Comparison of ENCODE assay signal across 1 cellular context in genomic region chr15:98776607-98777281, GRCh38.
TF ChIP-seq lines count a peak whose summit lies in the region.

No MANE protein-coding gene starts in this region.

TF ChIP-seq in GM12878, 131 proteins besides CTCF, POLR2A, EP300 and RAD21 (continued from another document):
- TF ChIP-seq ZBTB11 (CRISPR knock-in tag; IDR thresholded peaks at IDR 0.05): no peak
- TF ChIP-seq PAX8 (IDR thresholded peaks at IDR 0.05): no peak
- no peak for TF ChIP-seq SKIL (IDR thresholded peaks at IDR 0.05; ENCODE audit: low read depth, poor library complexity, severe bottlenecking)
- TF ChIP-seq POLR2AphosphoS5 (IDR thresholded peaks at IDR 0.05; ENCODE audit: low read length): no peak
- TF ChIP-seq REST (IDR thresholded peaks at IDR 0.05; ENCODE audit: low read depth, low read length): no peak
- no peak for TF ChIP-seq KAT2A (conservative IDR thresholded peaks at IDR 0.05; ENCODE audit: control insufficient read depth, low read depth, low read length)
- TF ChIP-seq TARDBP (IDR thresholded peaks at IDR 0.05; ENCODE audit: borderline replicate concordance): no peak
- peak; percentile 75 for TF ChIP-seq MEF2B (IDR thresholded peaks at IDR 0.05; ENCODE audit: partially characterized antibody, poor library complexity, severe bottlenecking)
- TF ChIP-seq ESRRA (IDR thresholded peaks at IDR 0.05; ENCODE audit: low read length): no peak
- no peak for TF ChIP-seq ZNF217 (IDR thresholded peaks at IDR 0.05)
- TF ChIP-seq IKZF1 (conservative IDR thresholded peaks at IDR 0.05): peak; percentile 76
- no peak for TF ChIP-seq ATF2 (IDR thresholded peaks at IDR 0.05; ENCODE audit: low read length)
- TF ChIP-seq CEBPB (IDR thresholded peaks at IDR 0.05; ENCODE audit: borderline replicate concordance in 1 of 2, low read depth in 2 of 2, low read length in 2 of 2): no peak
- no peak for TF ChIP-seq EZH2 (IDR thresholded peaks at IDR 0.05; ENCODE audit: borderline replicate concordance, control insufficient read depth, low read depth, low read length)
- peak; percentile 39 for TF ChIP-seq ATF7 (IDR thresholded peaks at IDR 0.05; ENCODE audit: low read depth)
- no peak for TF ChIP-seq ASH2L (IDR thresholded peaks at IDR 0.05; ENCODE audit: borderline replicate concordance, low read depth)
- TF ChIP-seq HCFC1 (IDR thresholded peaks at IDR 0.05; ENCODE audit: low read length): no peak
- TF ChIP-seq SUPT20H (IDR thresholded peaks at IDR 0.05; ENCODE audit: borderline replicate concordance, control insufficient read depth, low read depth, low read length): no peak
- no peak for TF ChIP-seq ZBTB33 (IDR thresholded peaks at IDR 0.05)
- no peak for TF ChIP-seq TAF1 (IDR thresholded peaks at IDR 0.05; ENCODE audit: borderline replicate concordance, low read depth, low read length)
- no peak for TF ChIP-seq ZNF592 (IDR thresholded peaks at IDR 0.05)
- no peak for TF ChIP-seq NFXL1 (IDR thresholded peaks at IDR 0.05; ENCODE audit: borderline replicate concordance)
- TF ChIP-seq MYC (IDR thresholded peaks at IDR 0.05; ENCODE audit: insufficient read depth, insufficient read length, insufficient replicate concordance, low read length, severe bottlenecking): no peak
- TF ChIP-seq SMARCA5 (IDR thresholded peaks at IDR 0.05): no peak
- TF ChIP-seq FOXM1 (IDR thresholded peaks at IDR 0.05; ENCODE audit: low read depth, low read length): no peak
- peak; percentile 42; the same call in 1 of the 3 replicates for TF ChIP-seq POU2F2 (IDR thresholded peaks at IDR 0.05; ENCODE audit: borderline replicate concordance, low read depth, low read length)
- TF ChIP-seq POLR2AphosphoS2 (IDR thresholded peaks at IDR 0.05; ENCODE audit: low read depth, low read length): no peak
- no peak for TF ChIP-seq ZSCAN29 (IDR thresholded peaks at IDR 0.05)
- TF ChIP-seq BCLAF1 (IDR thresholded peaks at IDR 0.05): no peak
- no peak for TF ChIP-seq BRCA1 (IDR thresholded peaks at IDR 0.05; ENCODE audit: low read depth, low read length)
- 0 out of 2 replicates have a peak, but pooled peaks have one; percentile 6 for TF ChIP-seq SMC3 (IDR thresholded peaks at IDR 0.05; ENCODE audit: borderline replicate concordance, low read length)
- TF ChIP-seq EED (IDR thresholded peaks at IDR 0.05; ENCODE audit: low read depth): no peak
